Comparison of ENCODE assay signal across 1 cellular context in the genomic region with DNA sequence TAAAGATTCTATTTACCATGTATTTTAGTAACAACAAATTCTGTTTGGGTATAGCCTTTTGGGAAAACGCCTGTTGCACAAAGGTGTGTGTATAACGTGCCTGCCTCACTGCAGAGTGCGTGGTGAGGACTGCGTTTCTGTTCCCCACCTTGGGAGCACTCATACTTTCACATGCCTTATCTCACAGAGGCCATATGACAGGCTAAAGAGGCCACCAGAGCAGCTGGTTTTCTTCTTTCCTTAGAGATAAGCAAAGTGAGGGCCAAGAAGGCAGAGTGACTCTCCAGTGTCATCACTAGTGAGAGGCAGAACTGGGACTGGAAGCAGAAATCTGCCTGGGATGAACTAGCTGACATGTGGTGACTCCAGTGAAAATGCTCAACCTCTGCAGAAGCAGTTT.
A peak's percentile ranks its signal among the peaks of the same experiment; 100 is the strongest.
TF ChIP-seq lines count a peak whose summit lies in the region.

No MANE protein-coding gene starts in this region.

TF ChIP-seq in K562, 482 proteins besides CTCF, POLR2A, EP300 and RAD21 (continued from another document and continues in another):
- TF ChIP-seq, protein P1, sequence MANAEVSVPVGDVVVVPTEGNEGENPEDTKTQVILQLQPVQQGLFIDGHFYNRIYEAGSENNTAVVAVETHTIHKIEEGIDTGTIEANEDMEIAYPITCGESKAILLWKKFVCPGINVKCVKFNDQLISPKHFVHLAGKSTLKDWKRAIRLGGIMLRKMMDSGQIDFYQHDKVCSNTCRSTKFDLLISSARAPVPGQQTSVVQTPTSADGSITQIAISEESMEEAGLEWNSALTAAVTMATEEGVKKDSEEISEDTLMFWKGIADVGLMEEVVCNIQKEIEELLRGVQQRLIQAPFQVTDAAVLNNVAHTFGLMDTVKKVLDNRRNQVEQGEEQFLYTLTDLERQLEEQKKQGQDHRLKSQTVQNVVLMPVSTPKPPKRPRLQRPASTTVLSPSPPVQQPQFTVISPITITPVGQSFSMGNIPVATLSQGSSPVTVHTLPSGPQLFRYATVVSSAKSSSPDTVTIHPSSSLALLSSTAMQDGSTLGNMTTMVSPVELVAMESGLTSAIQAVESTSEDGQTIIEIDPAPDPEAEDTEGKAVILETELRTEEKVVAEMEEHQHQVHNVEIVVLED (CRISPR knock-in tag; IDR thresholded peaks at IDR 0.05): no peak
- TF ChIP-seq CEBPB (tag; IDR thresholded peaks at IDR 0.05) (no peak), ZBTB7A (IDR thresholded peaks at IDR 0.05; ENCODE audit: borderline replicate concordance, control insufficient read depth, low read depth, low read length) (no peak), WHSC1 (IDR thresholded peaks at IDR 0.05; ENCODE audit: low read length) (no peak), KLF13 (tag; IDR thresholded peaks at IDR 0.05; ENCODE audit: borderline replicate concordance, low read depth) (no peak), ELK3 (CRISPR knock-in tag; IDR thresholded peaks at IDR 0.05) (no peak), POLR2AphosphoS5 (IDR thresholded peaks at IDR 0.05; ENCODE audit: control insufficient read depth, insufficient read depth, low read depth, low read length) (peak; percentile 74), MAZ (CRISPR knock-in tag; conservative IDR thresholded peaks at IDR 0.05 in 1 of 2, IDR thresholded peaks at IDR 0.05 in 1 of 2) (peak in 1 of 2 experiments; percentile 50; a peak in 1 of 4 replicates), ZNF699 (CRISPR knock-in tag; IDR thresholded peaks at IDR 0.05; ENCODE audit: insufficient replicate concordance) (no peak), NUFIP1 (IDR thresholded peaks at IDR 0.05; ENCODE audit: partially characterized antibody) (no peak), PHF8 (IDR thresholded peaks at IDR 0.05; ENCODE audit: borderline replicate concordance, low read length) (no peak), FOXA3 (CRISPR knock-in tag; conservative IDR thresholded peaks at IDR 0.05 in 1 of 2, IDR thresholded peaks at IDR 0.05 in 1 of 2) (no peak), ERF (CRISPR knock-in tag; IDR thresholded peaks at IDR 0.05) (no peak), CCAR2 (IDR thresholded peaks at IDR 0.05; ENCODE audit: low read depth, low read length) (no peak), POLR2B (IDR thresholded peaks at IDR 0.05; ENCODE audit: low read depth, partially characterized antibody) (no peak), TARDBP (IDR thresholded peaks at IDR 0.05) (no peak), E2F1 (CRISPR knock-in tag; IDR thresholded peaks at IDR 0.05) (no peak), RERE (CRISPR knock-in tag; IDR thresholded peaks at IDR 0.05; ENCODE audit: borderline replicate concordance) (no peak), BRCA1 (IDR thresholded peaks at IDR 0.05) (no peak), BRCA1 (CRISPR knock-in tag; IDR thresholded peaks at IDR 0.05) (no peak), ZC3H8 (IDR thresholded peaks at IDR 0.05) (no peak), MTA1 (IDR thresholded peaks at IDR 0.05; ENCODE audit: borderline replicate concordance) (no peak), SLC30A9 (CRISPR knock-in tag; IDR thresholded peaks at IDR 0.05) (no peak), ZMIZ1 (IDR thresholded peaks at IDR 0.05; ENCODE audit: low read depth in 2 of 2, low read length in 2 of 2) (peak in 1 of 2 experiments; percentile 47; a peak in 1 of 4 replicates), REST (CRISPR knock-in tag; IDR thresholded peaks at IDR 0.05; ENCODE audit: low read depth) (no peak), CBX2 (IDR thresholded peaks at IDR 0.05; ENCODE audit: insufficient read depth, low read length, poor library complexity, severe bottlenecking) (no peak), HCFC1 (IDR thresholded peaks at IDR 0.05; ENCODE audit: low read depth, low read length) (no peak), SMARCA5 (IDR thresholded peaks at IDR 0.05) (no peak), BCLAF1 (IDR thresholded peaks at IDR 0.05; ENCODE audit: borderline replicate concordance in 1 of 2, control insufficient read depth in 1 of 2, low read depth in 2 of 2, low read length in 1 of 2) (no peak), KHSRP (IDR thresholded peaks at IDR 0.05) (no peak), MYNN (IDR thresholded peaks at IDR 0.05) (no peak), MYNN (CRISPR knock-in tag; IDR thresholded peaks at IDR 0.05) (no peak)
- TF ChIP-seq, protein P2, sequence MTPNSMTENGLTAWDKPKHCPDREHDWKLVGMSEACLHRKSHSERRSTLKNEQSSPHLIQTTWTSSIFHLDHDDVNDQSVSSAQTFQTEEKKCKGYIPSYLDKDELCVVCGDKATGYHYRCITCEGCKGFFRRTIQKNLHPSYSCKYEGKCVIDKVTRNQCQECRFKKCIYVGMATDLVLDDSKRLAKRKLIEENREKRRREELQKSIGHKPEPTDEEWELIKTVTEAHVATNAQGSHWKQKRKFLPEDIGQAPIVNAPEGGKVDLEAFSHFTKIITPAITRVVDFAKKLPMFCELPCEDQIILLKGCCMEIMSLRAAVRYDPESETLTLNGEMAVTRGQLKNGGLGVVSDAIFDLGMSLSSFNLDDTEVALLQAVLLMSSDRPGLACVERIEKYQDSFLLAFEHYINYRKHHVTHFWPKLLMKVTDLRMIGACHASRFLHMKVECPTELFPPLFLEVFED (CRISPR knock-in tag; conservative IDR thresholded peaks at IDR 0.05): no peak
- TF ChIP-seq, protein P3, sequence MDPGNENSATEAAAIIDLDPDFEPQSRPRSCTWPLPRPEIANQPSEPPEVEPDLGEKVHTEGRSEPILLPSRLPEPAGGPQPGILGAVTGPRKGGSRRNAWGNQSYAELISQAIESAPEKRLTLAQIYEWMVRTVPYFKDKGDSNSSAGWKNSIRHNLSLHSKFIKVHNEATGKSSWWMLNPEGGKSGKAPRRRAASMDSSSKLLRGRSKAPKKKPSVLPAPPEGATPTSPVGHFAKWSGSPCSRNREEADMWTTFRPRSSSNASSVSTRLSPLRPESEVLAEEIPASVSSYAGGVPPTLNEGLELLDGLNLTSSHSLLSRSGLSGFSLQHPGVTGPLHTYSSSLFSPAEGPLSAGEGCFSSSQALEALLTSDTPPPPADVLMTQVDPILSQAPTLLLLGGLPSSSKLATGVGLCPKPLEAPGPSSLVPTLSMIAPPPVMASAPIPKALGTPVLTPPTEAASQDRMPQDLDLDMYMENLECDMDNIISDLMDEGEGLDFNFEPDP (CRISPR knock-in tag; IDR thresholded peaks at IDR 0.05): no peak
